ENCODE assay signal across 1 cellular context in the genomic region with DNA sequence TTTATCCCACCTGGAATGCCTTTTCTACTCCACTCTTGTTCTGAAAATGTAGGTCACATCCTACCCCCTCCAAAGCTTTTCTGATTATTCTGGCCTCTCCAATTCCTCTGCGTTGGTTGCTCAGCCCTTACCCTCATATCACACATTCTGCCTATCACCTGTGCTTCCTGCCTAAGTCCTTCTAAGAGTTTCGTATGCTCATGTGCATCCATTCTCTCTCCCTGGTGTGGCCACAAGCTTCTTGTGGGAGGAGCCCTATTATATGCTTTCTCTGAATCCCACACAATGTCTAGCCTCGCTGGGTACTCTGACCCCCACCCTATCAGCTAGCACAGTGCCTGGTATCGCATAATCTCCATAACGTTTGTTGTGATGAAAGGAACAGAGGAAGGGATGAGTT.
TF ChIP-seq lines count a peak whose summit lies in the region.

No MANE protein-coding gene starts in this region.

TF ChIP-seq in GM12878, 131 proteins besides CTCF, POLR2A, EP300 and RAD21:
- TF ChIP-seq MYC (IDR thresholded peaks at IDR 0.05; ENCODE audit: insufficient read depth, insufficient read length, insufficient replicate concordance, low read length, severe bottlenecking) (no peak), RUNX3 (IDR thresholded peaks at IDR 0.05; ENCODE audit: low read length) (0 out of 2 replicates have a peak, but pooled peaks have one; percentile 9)
TF ChIP-seq in GM12878: peak in this region for 1.
